1 cellular context compared by ENCODE assay signal in the genomic region with DNA sequence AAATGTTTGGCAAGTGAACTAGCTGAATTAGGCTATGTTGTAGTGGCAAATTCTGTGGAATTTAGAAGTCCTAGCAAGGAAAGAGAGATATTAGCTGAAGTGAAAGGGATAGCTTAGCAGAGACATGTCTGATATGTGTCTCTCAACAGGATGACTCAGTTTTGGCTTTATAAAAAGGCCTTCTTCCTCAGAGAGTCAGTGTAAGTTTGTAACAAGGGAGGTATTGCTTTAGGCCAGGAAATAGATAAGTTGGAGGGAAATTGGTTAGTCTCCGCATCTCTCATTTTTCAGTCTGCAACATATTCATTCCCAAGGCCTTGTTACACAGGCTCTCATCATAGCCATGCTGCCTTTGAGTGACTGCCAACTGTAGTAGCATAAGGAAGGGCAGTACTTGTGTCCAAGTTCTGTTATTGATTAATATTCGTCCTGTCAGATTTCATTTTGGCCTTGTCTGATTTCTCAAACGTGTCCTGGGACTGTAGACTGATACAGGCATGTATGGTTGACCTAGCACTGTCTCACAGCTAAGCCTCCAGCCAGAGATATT.
TF ChIP-seq lines count a peak whose summit lies in the region.

No MANE protein-coding gene starts in this region.

TF ChIP-seq in IMR-90, 13 proteins besides CTCF, POLR2A, EP300 and RAD21 (continued from another document):
- TF ChIP-seq MXI1 (IDR thresholded peaks at IDR 0.05; ENCODE audit: borderline replicate concordance, low read depth, low read length) = no peak
- TF ChIP-seq, protein P1, sequence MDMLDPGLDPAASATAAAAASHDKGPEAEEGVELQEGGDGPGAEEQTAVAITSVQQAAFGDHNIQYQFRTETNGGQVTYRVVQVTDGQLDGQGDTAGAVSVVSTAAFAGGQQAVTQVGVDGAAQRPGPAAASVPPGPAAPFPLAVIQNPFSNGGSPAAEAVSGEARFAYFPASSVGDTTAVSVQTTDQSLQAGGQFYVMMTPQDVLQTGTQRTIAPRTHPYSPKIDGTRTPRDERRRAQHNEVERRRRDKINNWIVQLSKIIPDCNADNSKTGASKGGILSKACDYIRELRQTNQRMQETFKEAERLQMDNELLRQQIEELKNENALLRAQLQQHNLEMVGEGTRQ (IDR thresholded peaks at IDR 0.05; ENCODE audit: low read depth, low read length) = no peak
- no peak for TF ChIP-seq MAFK (IDR thresholded peaks at IDR 0.05; ENCODE audit: low read depth, low read length)
- no peak for TF ChIP-seq RCOR1 (IDR thresholded peaks at IDR 0.05; ENCODE audit: insufficient replicate concordance, low read length)
- no peak for TF ChIP-seq SMC3 (IDR thresholded peaks at IDR 0.05; ENCODE audit: low read depth, low read length)
- no peak for TF ChIP-seq MAZ (IDR thresholded peaks at IDR 0.05; ENCODE audit: borderline replicate concordance, low read depth, low read length)
- no peak for TF ChIP-seq FOS (IDR thresholded peaks at IDR 0.05; ENCODE audit: low read depth, low read length)
- no peak for TF ChIP-seq NFE2L2 (IDR thresholded peaks at IDR 0.05; ENCODE audit: low read depth, low read length)
- TF ChIP-seq RFX5 (IDR thresholded peaks at IDR 0.05; ENCODE audit: low read depth, low read length) = no peak
- TF ChIP-seq, protein P2, sequence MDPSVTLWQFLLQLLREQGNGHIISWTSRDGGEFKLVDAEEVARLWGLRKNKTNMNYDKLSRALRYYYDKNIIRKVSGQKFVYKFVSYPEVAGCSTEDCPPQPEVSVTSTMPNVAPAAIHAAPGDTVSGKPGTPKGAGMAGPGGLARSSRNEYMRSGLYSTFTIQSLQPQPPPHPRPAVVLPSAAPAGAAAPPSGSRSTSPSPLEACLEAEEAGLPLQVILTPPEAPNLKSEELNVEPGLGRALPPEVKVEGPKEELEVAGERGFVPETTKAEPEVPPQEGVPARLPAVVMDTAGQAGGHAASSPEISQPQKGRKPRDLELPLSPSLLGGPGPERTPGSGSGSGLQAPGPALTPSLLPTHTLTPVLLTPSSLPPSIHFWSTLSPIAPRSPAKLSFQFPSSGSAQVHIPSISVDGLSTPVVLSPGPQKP (IDR thresholded peaks at IDR 0.05; ENCODE audit: borderline replicate concordance, low read depth, low read length) = no peak
